17 cellular contexts compared by ENCODE assay signal in the genomic region with DNA sequence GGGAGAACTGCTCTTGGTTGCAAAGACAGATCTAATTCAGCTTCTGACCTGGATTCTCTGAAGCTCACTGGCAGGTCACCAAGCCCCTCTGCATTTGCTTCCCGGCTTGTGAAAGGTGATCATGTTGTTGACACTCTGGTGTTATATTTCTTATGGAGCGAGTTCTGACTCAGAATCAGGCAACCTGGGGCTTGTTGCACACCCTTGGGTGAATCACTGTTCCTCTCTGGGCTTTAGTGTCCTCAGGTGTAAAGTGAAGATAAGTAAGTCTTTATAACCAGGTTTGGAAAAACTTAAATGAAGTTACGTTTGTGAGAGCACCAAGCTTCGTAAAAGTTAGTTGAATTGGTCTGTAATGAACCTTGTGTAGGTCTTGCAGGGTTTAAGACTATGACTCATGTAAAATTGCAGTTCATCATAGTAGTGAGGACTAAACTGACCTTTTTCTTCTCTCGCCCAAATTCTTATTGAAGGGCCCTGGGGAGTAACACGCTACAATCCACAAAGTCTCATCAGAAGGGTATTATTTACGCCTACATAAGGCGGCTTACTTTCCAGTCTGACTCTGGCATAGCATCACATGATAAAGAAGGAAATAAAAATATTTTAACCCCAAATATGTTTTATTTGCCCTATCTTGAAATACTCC.
DNase-seq lines count a peak whose midpoint lies in the region; ATAC-seq and TF ChIP-seq lines count a peak whose summit lies in the region.
"Had no signal": no experiment of that assay in that cellular context is flagged by ENCODE, and none has a peak within 500 bp of the region (broad histone marks: within the 10 kb centered on the region; RNA-seq: fewer than 3 reads in every experiment).

No MANE protein-coding gene starts in this region.

- H3K4me2 ChIP-seq in neuronal stem cell (ENCODE audit: insufficient read depth, low read length, poor library complexity, severe bottlenecking) = no peak overlapping the region
- H3K4me2 ChIP-seq: BLaER1 had no signal

- no peak overlapping the region for H3K23ac ChIP-seq in neuronal stem cell (ENCODE audit: low read depth, low read length, poor library complexity)

- H4K8ac ChIP-seq in neuronal stem cell (ENCODE audit: low read depth, low read length) = no peak overlapping the region

- H3K4me1 Mint-ChIP-seq in naive thymus-derived CD8-positive, alpha-beta T cell = no peaks in the 10 kb centered on the region
- no peaks in the 10 kb centered on the region for H3K4me1 Mint-ChIP-seq in activated CD8-positive, alpha-beta T cell treated with anti-CD3 and anti-CD28 coated beads for 36 hours (ENCODE audit: low read depth)
- H3K4me1 Mint-ChIP-seq: activated CD4-positive, alpha-beta T cell treated with anti-CD3 and anti-CD28 coated beads, Interleukin-2, amount 10 ng/mL, durations not matched to agents 7 days and 5 days; activated naive CD8-positive, alpha-beta T cell treated with anti-CD3 and anti-CD28 coated beads, Interleukin-2, amount 50 U/mL, for 24 hours had no signal

- H2BK12ac ChIP-seq in neuronal stem cell (ENCODE audit: low read length) = no peak overlapping the region

- H3K9me3 Mint-ChIP-seq in naive thymus-derived CD8-positive, alpha-beta T cell = no peaks in the 10 kb centered on the region
- no peaks in the 10 kb centered on the region for H3K9me3 Mint-ChIP-seq in activated CD8-positive, alpha-beta T cell treated with anti-CD3 and anti-CD28 coated beads for 36 hours
- H3K9me3 Mint-ChIP-seq: activated CD4-positive, alpha-beta T cell treated with anti-CD3 and anti-CD28 coated beads, Interleukin-2, amount 10 ng/mL, durations not matched to agents 7 days and 5 days; activated naive CD8-positive, alpha-beta T cell treated with anti-CD3 and anti-CD28 coated beads, Interleukin-2, amount 50 U/mL, for 24 hours had no signal

- no peak overlapping the region for H2AK5ac ChIP-seq in neuronal stem cell (ENCODE audit: low read depth, low read length)

- peak; percentile 19 for DNase-seq in EL
- DNase-seq in NCI-H2029 (lab: John Stamatoyannopoulos, UW) = peak; percentile 69
- DNase-seq in amniotic epithelial cell (ENCODE audit: low read depth) = peak; percentile 6
- no peak for DNase-seq in neuronal stem cell (ENCODE audit: low spot score)
- DNase-seq in erythroblast (lab: John Stamatoyannopoulos, UW) = no peak
- DNase-seq in SK-N-DZ (ENCODE audit: low spot score) = no peak
- DNase-seq in naive thymus-derived CD8-positive, alpha-beta T cell = no peak
- DNase-seq in activated CD8-positive, alpha-beta T cell treated with anti-CD3 and anti-CD28 coated beads for 36 hours = no peak
- DNase-seq: activated CD4-positive, alpha-beta T cell treated with anti-CD3 and anti-CD28 coated beads, Interleukin-2, amount 10 ng/mL, durations not matched to agents 7 days and 5 days; activated naive CD8-positive, alpha-beta T cell treated with anti-CD3 and anti-CD28 coated beads, Interleukin-2, amount 50 U/mL, for 24 hours; activated T-cell treated with anti-CD3 and anti-CD28 coated beads, Interleukin-2, amount 50 U/mL, for 72 hours; GDM1; head of caudate nucleus; left cardiac atrium; T1000; testis had no signal

- POLR2A ChIA-PET in naive thymus-derived CD8-positive, alpha-beta T cell (lab: Charles Lee) = no interaction called here
- POLR2A ChIA-PET in activated CD8-positive, alpha-beta T cell treated with anti-CD3 and anti-CD28 coated beads for 36 hours (lab: Charles Lee) = no interaction called here

- H2BK15ac ChIP-seq in neuronal stem cell (ENCODE audit: low read length) = no peak overlapping the region

- no peak overlapping the region for H2AFZ ChIP-seq in neuronal stem cell (ENCODE audit: low read length)

- no peak overlapping the region for H3K4me3 Mint-ChIP-seq in naive thymus-derived CD8-positive, alpha-beta T cell
- no peak overlapping the region for H3K4me3 Mint-ChIP-seq in activated CD8-positive, alpha-beta T cell treated with anti-CD3 and anti-CD28 coated beads for 36 hours
- H3K4me3 Mint-ChIP-seq: activated CD4-positive, alpha-beta T cell treated with anti-CD3 and anti-CD28 coated beads, Interleukin-2, amount 10 ng/mL, durations not matched to agents 7 days and 5 days; activated naive CD8-positive, alpha-beta T cell treated with anti-CD3 and anti-CD28 coated beads, Interleukin-2, amount 50 U/mL, for 24 hours; activated T-cell treated with anti-CD3 and anti-CD28 coated beads, Interleukin-2, amount 50 U/mL, for 72 hours had no signal

- no peak overlapping the region for H2BK5ac ChIP-seq in neuronal stem cell (ENCODE audit: low read length)

- H3K4me1 ChIP-seq in neuronal stem cell (ENCODE audit: control insufficient read depth in 2 of 2, insufficient read depth in 1 of 2, low read depth in 1 of 2, low read length in 2 of 2) = peaks cover 22 to 26% of the 10 kb centered on the region in 2 donors
- H3K4me1 ChIP-seq: BLaER1 had no signal

- intact Hi-C loops in activated CD8-positive, alpha-beta T cell treated with anti-CD3 and anti-CD28 coated beads for 36 hours (cut with micrococcal nuclease) = no loop called here

- no peak for TF ChIP-seq POLR2A in erythroblast (IDR thresholded peaks at IDR 0.05; ENCODE audit: low read length)

- no peak overlapping the region for H3K9ac ChIP-seq in neuronal stem cell (ENCODE audit: low read depth, low read length, poor library complexity)
- H3K9ac ChIP-seq: BLaER1 had no signal

- peaks cover 5 to 14% of the 10 kb centered on the region in 2 donors for H3K9me3 ChIP-seq in neuronal stem cell (replicated peaks in 1 of 2; ENCODE audit: control insufficient read depth in 2 of 2, insufficient read depth in 1 of 2, low read depth in 1 of 2, low read length in 2 of 2)
- H3K9me3 ChIP-seq: BLaER1, testis had no signal

- H3K27ac Mint-ChIP-seq in naive thymus-derived CD8-positive, alpha-beta T cell = no peak overlapping the region
- no peak overlapping the region for H3K27ac Mint-ChIP-seq in activated CD8-positive, alpha-beta T cell treated with anti-CD3 and anti-CD28 coated beads for 36 hours
- H3K27ac Mint-ChIP-seq: activated CD4-positive, alpha-beta T cell treated with anti-CD3 and anti-CD28 coated beads, Interleukin-2, amount 10 ng/mL, durations not matched to agents 7 days and 5 days; activated naive CD8-positive, alpha-beta T cell treated with anti-CD3 and anti-CD28 coated beads, Interleukin-2, amount 50 U/mL, for 24 hours; activated T-cell treated with anti-CD3 and anti-CD28 coated beads, Interleukin-2, amount 50 U/mL, for 72 hours had no signal

- no peak for ATAC-seq in naive thymus-derived CD8-positive, alpha-beta T cell
- ATAC-seq in activated CD8-positive, alpha-beta T cell treated with anti-CD3 and anti-CD28 coated beads for 36 hours = no peak
- ATAC-seq: activated naive CD8-positive, alpha-beta T cell treated with anti-CD3 and anti-CD28 coated beads, Interleukin-2, amount 50 U/mL, for 24 hours; activated T-cell treated with anti-CD3 and anti-CD28 coated beads, Interleukin-2, amount 50 U/mL, for 72 hours; left cardiac atrium had no signal

- TF ChIP-seq CTCF in activated CD8-positive, alpha-beta T cell treated with anti-CD3 and anti-CD28 coated beads for 36 hours (IDR thresholded peaks at IDR 0.05) = no peak

- no peaks in the 10 kb centered on the region for H3K36me3 ChIP-seq in neuronal stem cell (replicated peaks in 1 of 2; ENCODE audit: control insufficient read depth in 2 of 2, insufficient read depth in 2 of 2, low read length in 2 of 2)
- H3K36me3 ChIP-seq: BLaER1 had no signal

- no peak overlapping the region for H3K14ac ChIP-seq in neuronal stem cell (ENCODE audit: low read length)

- WGBS in neuronal stem cell (ENCODE audit: extremely low coverage in 2 of 2, insufficient read length in 2 of 2, insufficient replicate concordance in 1 of 2), 2 donors = no CpG with 5 or more reads among the region's 8 CpGs

- H3K27me3 Mint-ChIP-seq in naive thymus-derived CD8-positive, alpha-beta T cell = peaks cover 0 to 11% (median 0%) of the 10 kb centered on the region in 5 donors
- H3K27me3 Mint-ChIP-seq in activated CD8-positive, alpha-beta T cell treated with anti-CD3 and anti-CD28 coated beads for 36 hours = no peaks in the 10 kb centered on the region
- H3K27me3 Mint-ChIP-seq: activated naive CD8-positive, alpha-beta T cell treated with anti-CD3 and anti-CD28 coated beads, Interleukin-2, amount 50 U/mL, for 24 hours had no signal

- H4K91ac ChIP-seq in neuronal stem cell (ENCODE audit: low read depth, low read length, poor library complexity) = no peak overlapping the region

- H3K79me1 ChIP-seq in neuronal stem cell (ENCODE audit: low read depth, low read length) = no peaks in the 10 kb centered on the region

- H3K18ac ChIP-seq in neuronal stem cell (ENCODE audit: low read length) = no peak overlapping the region

- H3K4ac ChIP-seq in neuronal stem cell (ENCODE audit: low read length) = no peak overlapping the region

- H3K4me3 ChIP-seq in neuronal stem cell (ENCODE audit: low read length in 2 of 2) = no peak overlapping the region
- H3K4me3 ChIP-seq: BLaER1, testis had no signal

- H2BK120ac ChIP-seq in neuronal stem cell (ENCODE audit: low read depth, low read length) = no peak overlapping the region

- CTCF ChIA-PET in activated CD8-positive, alpha-beta T cell treated with anti-CD3 and anti-CD28 coated beads for 36 hours (lab: Charles Lee) = interaction anchor here (2.5 kb wide), 1 partner anchor 31 kb away, joined by 7 read pairs; no protein-coding TSS in a partner anchor

- no peaks in the 10 kb centered on the region for H3K36me3 Mint-ChIP-seq in naive thymus-derived CD8-positive, alpha-beta T cell
- no peaks in the 10 kb centered on the region for H3K36me3 Mint-ChIP-seq in activated CD8-positive, alpha-beta T cell treated with anti-CD3 and anti-CD28 coated beads for 36 hours (ENCODE audit: low read depth)

- H3K27me3 ChIP-seq in neuronal stem cell (ENCODE audit: control insufficient read depth in 3 of 3, insufficient read depth in 3 of 3, low read depth in 1 of 3, low read length in 3 of 3) = no peaks in the 10 kb centered on the region
- H3K27me3 ChIP-seq: BLaER1, testis had no signal

- peak overlapping the region; percentile 92 for H3K27ac ChIP-seq in neuronal stem cell (replicated peaks; ENCODE audit: low read length)
- H3K27ac ChIP-seq: BLaER1, testis had no signal

Comparison
In these comparisons a context has a peak if more than half of its experiments do, and no peak if none do; other contexts are left out.
1. DNase-seq: peak in EL (single experiment), NCI-H2029 (single experiment) and amniotic epithelial cell (single experiment); none in neuronal stem cell (single experiment), erythroblast (0 of 2), SK-N-DZ (single experiment), naive thymus-derived CD8-positive, alpha-beta T cell (0 of 10) and activated CD8-positive, alpha-beta T cell treated with anti-CD3 and anti-CD28 coated beads for 36 hours (single experiment).